1 cellular context compared by ENCODE assay signal in the genomic region with DNA sequence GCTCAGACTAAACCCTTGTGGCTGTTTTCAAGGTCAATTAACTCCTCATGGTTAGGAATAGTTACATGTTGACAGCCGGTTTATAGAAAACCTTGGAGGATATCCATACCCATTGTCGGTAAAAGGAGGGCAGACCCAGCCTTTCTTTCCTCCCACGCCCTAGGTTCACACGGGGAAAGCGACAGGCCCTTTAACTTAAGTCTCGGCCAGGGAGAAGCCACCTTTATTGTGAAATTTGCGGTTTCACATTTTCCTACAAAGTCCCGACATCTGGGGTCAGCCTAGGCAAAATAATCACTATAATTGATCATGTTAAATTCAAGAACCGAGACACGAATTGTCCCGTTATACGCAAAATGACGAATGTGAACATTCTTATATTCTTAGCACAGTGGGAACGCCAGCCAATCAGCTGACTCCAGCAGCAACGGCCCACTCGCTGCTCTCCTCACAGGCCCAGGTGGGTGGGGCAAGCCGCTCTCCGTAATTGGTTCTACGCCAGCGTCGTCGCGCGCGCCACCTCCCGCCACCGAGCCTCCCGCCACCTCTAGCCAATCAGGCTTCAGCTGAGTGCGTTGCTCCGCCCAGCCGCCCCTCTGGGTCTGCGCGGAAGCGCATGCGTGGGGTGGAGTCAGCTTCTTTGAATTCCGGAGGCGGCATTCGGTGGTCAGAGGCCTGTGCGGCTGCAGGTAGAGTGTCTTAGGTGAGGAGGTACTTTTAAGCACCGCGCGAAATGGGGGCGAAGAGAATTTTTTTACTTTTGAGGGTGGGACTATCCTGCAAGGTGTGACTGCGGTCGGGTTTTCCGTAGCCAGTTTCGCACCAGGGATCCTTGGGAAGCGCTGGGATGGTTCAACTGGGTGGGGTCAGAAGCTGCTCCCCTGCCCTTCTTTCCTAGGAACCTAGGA.
TF ChIP-seq lines count a peak whose summit lies in the region.

A gene with protein sequence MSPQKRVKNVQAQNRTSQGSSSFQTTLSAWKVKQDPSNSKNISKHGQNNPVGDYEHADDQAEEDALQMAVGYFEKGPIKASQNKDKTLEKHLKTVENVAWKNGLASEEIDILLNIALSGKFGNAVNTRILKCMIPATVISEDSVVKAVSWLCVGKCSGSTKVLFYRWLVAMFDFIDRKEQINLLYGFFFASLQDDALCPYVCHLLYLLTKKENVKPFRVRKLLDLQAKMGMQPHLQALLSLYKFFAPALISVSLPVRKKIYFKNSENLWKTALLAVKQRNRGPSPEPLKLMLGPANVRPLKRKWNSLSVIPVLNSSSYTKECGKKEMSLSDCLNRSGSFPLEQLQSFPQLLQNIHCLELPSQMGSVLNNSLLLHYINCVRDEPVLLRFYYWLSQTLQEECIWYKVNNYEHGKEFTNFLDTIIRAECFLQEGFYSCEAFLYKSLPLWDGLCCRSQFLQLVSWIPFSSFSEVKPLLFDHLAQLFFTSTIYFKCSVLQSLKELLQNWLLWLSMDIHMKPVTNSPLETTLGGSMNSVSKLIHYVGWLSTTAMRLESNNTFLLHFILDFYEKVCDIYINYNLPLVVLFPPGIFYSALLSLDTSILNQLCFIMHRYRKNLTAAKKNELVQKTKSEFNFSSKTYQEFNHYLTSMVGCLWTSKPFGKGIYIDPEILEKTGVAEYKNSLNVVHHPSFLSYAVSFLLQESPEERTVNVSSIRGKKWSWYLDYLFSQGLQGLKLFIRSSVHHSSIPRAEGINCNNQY (plus strand): TSS at position 659 of the 908 bp plus-strand sequence. CDS start 2,867 bp downstream, outside the sequence.

TF ChIP-seq in HepG2, 621 proteins besides CTCF, POLR2A, EP300 and RAD21 (continued from another document and continues in another):
- TF ChIP-seq, protein P1, sequence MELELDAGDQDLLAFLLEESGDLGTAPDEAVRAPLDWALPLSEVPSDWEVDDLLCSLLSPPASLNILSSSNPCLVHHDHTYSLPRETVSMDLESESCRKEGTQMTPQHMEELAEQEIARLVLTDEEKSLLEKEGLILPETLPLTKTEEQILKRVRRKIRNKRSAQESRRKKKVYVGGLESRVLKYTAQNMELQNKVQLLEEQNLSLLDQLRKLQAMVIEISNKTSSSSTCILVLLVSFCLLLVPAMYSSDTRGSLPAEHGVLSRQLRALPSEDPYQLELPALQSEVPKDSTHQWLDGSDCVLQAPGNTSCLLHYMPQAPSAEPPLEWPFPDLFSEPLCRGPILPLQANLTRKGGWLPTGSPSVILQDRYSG (CRISPR knock-in tag; IDR thresholded peaks at IDR 0.05): no peak
- no peak for TF ChIP-seq ZNF160 (CRISPR knock-in tag; IDR thresholded peaks at IDR 0.05)
- no peak for TF ChIP-seq JUNB (CRISPR knock-in tag; IDR thresholded peaks at IDR 0.05; ENCODE audit: borderline replicate concordance)
- TF ChIP-seq, protein P2, sequence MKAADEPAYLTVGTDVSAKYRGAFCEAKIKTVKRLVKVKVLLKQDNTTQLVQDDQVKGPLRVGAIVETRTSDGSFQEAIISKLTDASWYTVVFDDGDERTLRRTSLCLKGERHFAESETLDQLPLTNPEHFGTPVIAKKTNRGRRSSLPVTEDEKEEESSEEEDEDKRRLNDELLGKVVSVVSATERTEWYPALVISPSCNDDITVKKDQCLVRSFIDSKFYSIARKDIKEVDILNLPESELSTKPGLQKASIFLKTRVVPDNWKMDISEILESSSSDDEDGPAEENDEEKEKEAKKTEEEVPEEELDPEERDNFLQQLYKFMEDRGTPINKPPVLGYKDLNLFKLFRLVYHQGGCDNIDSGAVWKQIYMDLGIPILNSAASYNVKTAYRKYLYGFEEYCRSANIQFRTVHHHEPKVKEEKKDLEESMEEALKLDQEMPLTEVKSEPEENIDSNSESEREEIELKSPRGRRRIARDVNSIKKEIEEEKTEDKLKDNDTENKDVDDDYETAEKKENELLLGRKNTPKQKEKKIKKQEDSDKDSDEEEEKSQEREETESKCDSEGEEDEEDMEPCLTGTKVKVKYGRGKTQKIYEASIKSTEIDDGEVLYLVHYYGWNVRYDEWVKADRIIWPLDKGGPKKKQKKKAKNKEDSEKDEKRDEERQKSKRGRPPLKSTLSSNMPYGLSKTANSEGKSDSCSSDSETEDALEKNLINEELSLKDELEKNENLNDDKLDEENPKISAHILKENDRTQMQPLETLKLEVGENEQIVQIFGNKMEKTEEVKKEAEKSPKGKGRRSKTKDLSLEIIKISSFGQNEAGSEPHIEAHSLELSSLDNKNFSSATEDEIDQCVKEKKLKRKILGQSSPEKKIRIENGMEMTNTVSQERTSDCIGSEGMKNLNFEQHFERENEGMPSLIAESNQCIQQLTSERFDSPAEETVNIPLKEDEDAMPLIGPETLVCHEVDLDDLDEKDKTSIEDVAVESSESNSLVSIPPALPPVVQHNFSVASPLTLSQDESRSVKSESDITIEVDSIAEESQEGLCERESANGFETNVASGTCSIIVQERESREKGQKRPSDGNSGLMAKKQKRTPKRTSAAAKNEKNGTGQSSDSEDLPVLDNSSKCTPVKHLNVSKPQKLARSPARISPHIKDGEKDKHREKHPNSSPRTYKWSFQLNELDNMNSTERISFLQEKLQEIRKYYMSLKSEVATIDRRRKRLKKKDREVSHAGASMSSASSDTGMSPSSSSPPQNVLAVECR (CRISPR knock-in tag; IDR thresholded peaks at IDR 0.05; ENCODE audit: borderline replicate concordance): peak; percentile 84; the same call in 1 of the 2 replicates
- no peak for TF ChIP-seq TRIM24 (CRISPR knock-in tag; IDR thresholded peaks at IDR 0.05)
- no peak for TF ChIP-seq ZFP41 (CRISPR knock-in tag; IDR thresholded peaks at IDR 0.05; ENCODE audit: borderline replicate concordance)
- peak; percentile 62 for TF ChIP-seq CREM (IDR thresholded peaks at IDR 0.05)
- TF ChIP-seq CREM (CRISPR knock-in tag; IDR thresholded peaks at IDR 0.05): no peak
- no peak for TF ChIP-seq ZNF484 (CRISPR knock-in tag; IDR thresholded peaks at IDR 0.05; ENCODE audit: borderline replicate concordance, low read depth)
- TF ChIP-seq TCF12 (IDR thresholded peaks at IDR 0.05): no peak
- TF ChIP-seq TCF12 (CRISPR knock-in tag; IDR thresholded peaks at IDR 0.05): no peak
- TF ChIP-seq ZSCAN12 (CRISPR knock-in tag; IDR thresholded peaks at IDR 0.05): no peak
- 0 out of 2 replicates have a peak, but pooled peaks have one; percentile 30 for TF ChIP-seq RBFOX2 (IDR thresholded peaks at IDR 0.05; ENCODE audit: low read depth, low read length)
- no peak for TF ChIP-seq ZNF792 (CRISPR knock-in tag; IDR thresholded peaks at IDR 0.05)
- no peak for TF ChIP-seq RXRA (CRISPR knock-in tag; IDR thresholded peaks at IDR 0.05)
- TF ChIP-seq ZNF225 (CRISPR knock-in tag; IDR thresholded peaks at IDR 0.05): no peak
- TF ChIP-seq, protein P3, sequence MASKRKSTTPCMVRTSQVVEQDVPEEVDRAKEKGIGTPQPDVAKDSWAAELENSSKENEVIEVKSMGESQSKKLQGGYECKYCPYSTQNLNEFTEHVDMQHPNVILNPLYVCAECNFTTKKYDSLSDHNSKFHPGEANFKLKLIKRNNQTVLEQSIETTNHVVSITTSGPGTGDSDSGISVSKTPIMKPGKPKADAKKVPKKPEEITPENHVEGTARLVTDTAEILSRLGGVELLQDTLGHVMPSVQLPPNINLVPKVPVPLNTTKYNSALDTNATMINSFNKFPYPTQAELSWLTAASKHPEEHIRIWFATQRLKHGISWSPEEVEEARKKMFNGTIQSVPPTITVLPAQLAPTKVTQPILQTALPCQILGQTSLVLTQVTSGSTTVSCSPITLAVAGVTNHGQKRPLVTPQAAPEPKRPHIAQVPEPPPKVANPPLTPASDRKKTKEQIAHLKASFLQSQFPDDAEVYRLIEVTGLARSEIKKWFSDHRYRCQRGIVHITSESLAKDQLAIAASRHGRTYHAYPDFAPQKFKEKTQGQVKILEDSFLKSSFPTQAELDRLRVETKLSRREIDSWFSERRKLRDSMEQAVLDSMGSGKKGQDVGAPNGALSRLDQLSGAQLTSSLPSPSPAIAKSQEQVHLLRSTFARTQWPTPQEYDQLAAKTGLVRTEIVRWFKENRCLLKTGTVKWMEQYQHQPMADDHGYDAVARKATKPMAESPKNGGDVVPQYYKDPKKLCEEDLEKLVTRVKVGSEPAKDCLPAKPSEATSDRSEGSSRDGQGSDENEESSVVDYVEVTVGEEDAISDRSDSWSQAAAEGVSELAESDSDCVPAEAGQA (IDR thresholded peaks at IDR 0.05; ENCODE audit: low read depth): no peak
- TF ChIP-seq, protein P3 (CRISPR knock-in tag; IDR thresholded peaks at IDR 0.05; ENCODE audit: borderline replicate concordance): no peak
- TF ChIP-seq TAF15 (IDR thresholded peaks at IDR 0.05; ENCODE audit: low read depth, low read length, poor library complexity, severe bottlenecking): no peak
- no peak for TF ChIP-seq IKZF1 (IDR thresholded peaks at IDR 0.05)
- no peak for TF ChIP-seq ZNF879 (CRISPR knock-in tag; IDR thresholded peaks at IDR 0.05)
- no peak for TF ChIP-seq MIER3 (CRISPR knock-in tag; IDR thresholded peaks at IDR 0.05; ENCODE audit: borderline replicate concordance)
- TF ChIP-seq, protein P4, sequence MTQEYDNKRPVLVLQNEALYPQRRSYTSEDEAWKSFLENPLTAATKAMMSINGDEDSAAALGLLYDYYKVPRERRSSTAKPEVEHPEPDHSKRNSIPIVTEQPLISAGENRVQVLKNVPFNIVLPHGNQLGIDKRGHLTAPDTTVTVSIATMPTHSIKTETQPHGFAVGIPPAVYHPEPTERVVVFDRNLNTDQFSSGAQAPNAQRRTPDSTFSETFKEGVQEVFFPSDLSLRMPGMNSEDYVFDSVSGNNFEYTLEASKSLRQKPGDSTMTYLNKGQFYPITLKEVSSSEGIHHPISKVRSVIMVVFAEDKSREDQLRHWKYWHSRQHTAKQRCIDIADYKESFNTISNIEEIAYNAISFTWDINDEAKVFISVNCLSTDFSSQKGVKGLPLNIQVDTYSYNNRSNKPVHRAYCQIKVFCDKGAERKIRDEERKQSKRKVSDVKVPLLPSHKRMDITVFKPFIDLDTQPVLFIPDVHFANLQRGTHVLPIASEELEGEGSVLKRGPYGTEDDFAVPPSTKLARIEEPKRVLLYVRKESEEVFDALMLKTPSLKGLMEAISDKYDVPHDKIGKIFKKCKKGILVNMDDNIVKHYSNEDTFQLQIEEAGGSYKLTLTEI (CRISPR knock-in tag; conservative IDR thresholded peaks at IDR 0.05): no peak
- TF ChIP-seq, protein P5, sequence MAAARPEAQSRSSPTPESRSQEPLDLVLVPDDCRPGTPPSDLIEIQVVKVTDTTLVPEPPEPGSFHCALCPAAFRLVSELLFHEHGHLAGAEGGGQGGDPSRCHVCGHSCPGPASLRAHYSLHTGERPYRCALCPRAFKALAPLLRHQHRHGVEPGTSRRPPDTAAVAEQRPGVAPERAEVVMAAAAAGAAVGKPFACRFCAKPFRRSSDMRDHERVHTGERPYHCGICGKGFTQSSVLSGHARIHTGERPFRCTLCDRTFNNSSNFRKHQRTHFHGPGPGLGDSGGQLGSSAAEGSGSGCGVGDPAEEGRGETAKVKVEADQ (CRISPR knock-in tag; IDR thresholded peaks at IDR 0.05; ENCODE audit: borderline replicate concordance): no peak
- TF ChIP-seq, protein P6, sequence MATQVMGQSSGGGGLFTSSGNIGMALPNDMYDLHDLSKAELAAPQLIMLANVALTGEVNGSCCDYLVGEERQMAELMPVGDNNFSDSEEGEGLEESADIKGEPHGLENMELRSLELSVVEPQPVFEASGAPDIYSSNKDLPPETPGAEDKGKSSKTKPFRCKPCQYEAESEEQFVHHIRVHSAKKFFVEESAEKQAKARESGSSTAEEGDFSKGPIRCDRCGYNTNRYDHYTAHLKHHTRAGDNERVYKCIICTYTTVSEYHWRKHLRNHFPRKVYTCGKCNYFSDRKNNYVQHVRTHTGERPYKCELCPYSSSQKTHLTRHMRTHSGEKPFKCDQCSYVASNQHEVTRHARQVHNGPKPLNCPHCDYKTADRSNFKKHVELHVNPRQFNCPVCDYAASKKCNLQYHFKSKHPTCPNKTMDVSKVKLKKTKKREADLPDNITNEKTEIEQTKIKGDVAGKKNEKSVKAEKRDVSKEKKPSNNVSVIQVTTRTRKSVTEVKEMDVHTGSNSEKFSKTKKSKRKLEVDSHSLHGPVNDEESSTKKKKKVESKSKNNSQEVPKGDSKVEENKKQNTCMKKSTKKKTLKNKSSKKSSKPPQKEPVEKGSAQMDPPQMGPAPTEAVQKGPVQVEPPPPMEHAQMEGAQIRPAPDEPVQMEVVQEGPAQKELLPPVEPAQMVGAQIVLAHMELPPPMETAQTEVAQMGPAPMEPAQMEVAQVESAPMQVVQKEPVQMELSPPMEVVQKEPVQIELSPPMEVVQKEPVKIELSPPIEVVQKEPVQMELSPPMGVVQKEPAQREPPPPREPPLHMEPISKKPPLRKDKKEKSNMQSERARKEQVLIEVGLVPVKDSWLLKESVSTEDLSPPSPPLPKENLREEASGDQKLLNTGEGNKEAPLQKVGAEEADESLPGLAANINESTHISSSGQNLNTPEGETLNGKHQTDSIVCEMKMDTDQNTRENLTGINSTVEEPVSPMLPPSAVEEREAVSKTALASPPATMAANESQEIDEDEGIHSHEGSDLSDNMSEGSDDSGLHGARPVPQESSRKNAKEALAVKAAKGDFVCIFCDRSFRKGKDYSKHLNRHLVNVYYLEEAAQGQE (IDR thresholded peaks at IDR 0.05; ENCODE audit: borderline replicate concordance in 1 of 2, low read depth in 1 of 2, low read length in 2 of 2): no peak
- no peak for TF ChIP-seq MTF1 (CRISPR knock-in tag; IDR thresholded peaks at IDR 0.05)
- no peak for TF ChIP-seq XBP1 (CRISPR knock-in tag; IDR thresholded peaks at IDR 0.05)
- TF ChIP-seq, protein P7, sequence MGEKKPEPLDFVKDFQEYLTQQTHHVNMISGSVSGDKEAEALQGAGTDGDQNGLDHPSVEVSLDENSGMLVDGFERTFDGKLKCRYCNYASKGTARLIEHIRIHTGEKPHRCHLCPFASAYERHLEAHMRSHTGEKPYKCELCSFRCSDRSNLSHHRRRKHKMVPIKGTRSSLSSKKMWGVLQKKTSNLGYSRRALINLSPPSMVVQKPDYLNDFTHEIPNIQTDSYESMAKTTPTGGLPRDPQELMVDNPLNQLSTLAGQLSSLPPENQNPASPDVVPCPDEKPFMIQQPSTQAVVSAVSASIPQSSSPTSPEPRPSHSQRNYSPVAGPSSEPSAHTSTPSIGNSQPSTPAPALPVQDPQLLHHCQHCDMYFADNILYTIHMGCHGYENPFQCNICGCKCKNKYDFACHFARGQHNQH (CRISPR knock-in tag; IDR thresholded peaks at IDR 0.05): no peak
- TF ChIP-seq SSRP1 (CRISPR knock-in tag; IDR thresholded peaks at IDR 0.05): no peak
- TF ChIP-seq SP140L (CRISPR knock-in tag; IDR thresholded peaks at IDR 0.05; ENCODE audit: borderline replicate concordance): no peak
- TF ChIP-seq ZNF263 (CRISPR knock-in tag; IDR thresholded peaks at IDR 0.05): no peak
- TF ChIP-seq FOXA1 (IDR thresholded peaks at IDR 0.05): no peak
- no peak for TF ChIP-seq FOXA1 (CRISPR knock-in tag; IDR thresholded peaks at IDR 0.05)
- TF ChIP-seq JUN (CRISPR knock-in tag; IDR thresholded peaks at IDR 0.05): no peak
- TF ChIP-seq GABPB1 (CRISPR knock-in tag; IDR thresholded peaks at IDR 0.05): peak; percentile 60; the same call in 1 of the 2 replicates
